Comparison of ENCODE assay signal across 22 cellular contexts in genomic region chr3:143064777-143065176, GRCh38.
"Had no signal": no experiment of that assay in that cellular context is flagged by ENCODE, and none has a peak within 500 bp of the region (broad histone marks: within the 10 kb centered on the region; RNA-seq: fewer than 3 reads in every experiment).

No MANE protein-coding gene starts in this region.

- H3K27ac ChIP-seq: left lung, pancreas, prostate gland, sigmoid colon, stomach, testis, thyroid gland, transverse colon, upper lobe of left lung, vagina had no signal

- H3K36me3 ChIP-seq: pancreas, prostate gland, stomach, thyroid gland, transverse colon, upper lobe of left lung, vagina had no signal

- DNase-seq: islet precursor cell; left lung; naive thymus-derived CD8-positive, alpha-beta T cell; nucleus accumbens; pancreas; posterior cingulate gyrus; retina; right cardiac atrium; sigmoid colon; stimulated activated CD4-positive, alpha-beta T cell treated with anti-CD3 and anti-CD28 coated beads, Interleukin-1b, Interleukin-23, amount 100 ng/mL, for 48 hours; stimulated activated CD4-positive, alpha-beta T cell treated with anti-CD3 and anti-CD28 coated beads, Interleukin-4, amount 100 ng/mL, for 1 hour; stimulated activated naive B cell treated with anti-CD40 and anti-IgM and Interleukin-4, amounts not matched to agents 10 μg/mL and 1 μg/mL and 100 μg/mL, for 72 hours; stimulated activated naive CD8-positive, alpha-beta T cell treated with anti-CD3 and anti-CD28 coated beads, Interleukin-15, Interleukin-2, amounts not matched to agents 100 U/mL and 50 U/mL, for 24 hours; stomach; testis; thyroid gland; transverse colon; upper lobe of left lung had no signal

- H3K27me3 ChIP-seq: left lung, pancreas, sigmoid colon, stomach, testis, thyroid gland, transverse colon, upper lobe of left lung, vagina had no signal

- H3K4me2 ChIP-seq: smooth muscle cell had no signal

- ATAC-seq: left lung; naive thymus-derived CD8-positive, alpha-beta T cell; pancreas; right cardiac atrium; stimulated activated naive B cell treated with anti-CD40 and anti-IgM and Interleukin-4, amounts not matched to agents 10 μg/mL and 1 μg/mL and 100 μg/mL, for 72 hours had no signal

- H3K9me3 ChIP-seq: left lung, pancreas, prostate gland, sigmoid colon, stomach, testis, thyroid gland, transverse colon, upper lobe of left lung, vagina had no signal

- H3K4me1 ChIP-seq: pancreas, prostate gland, testis, thyroid gland, transverse colon, upper lobe of left lung had no signal

- H3K4me3 ChIP-seq: left lung, lung, pancreas, prostate gland, sigmoid colon, smooth muscle cell, stomach, testis, thyroid gland, transverse colon, upper lobe of left lung, vagina had no signal

- FAIRE-seq: pancreas had no signal
